Comparison of ENCODE assay signal across 8 cellular contexts in the genomic region with DNA sequence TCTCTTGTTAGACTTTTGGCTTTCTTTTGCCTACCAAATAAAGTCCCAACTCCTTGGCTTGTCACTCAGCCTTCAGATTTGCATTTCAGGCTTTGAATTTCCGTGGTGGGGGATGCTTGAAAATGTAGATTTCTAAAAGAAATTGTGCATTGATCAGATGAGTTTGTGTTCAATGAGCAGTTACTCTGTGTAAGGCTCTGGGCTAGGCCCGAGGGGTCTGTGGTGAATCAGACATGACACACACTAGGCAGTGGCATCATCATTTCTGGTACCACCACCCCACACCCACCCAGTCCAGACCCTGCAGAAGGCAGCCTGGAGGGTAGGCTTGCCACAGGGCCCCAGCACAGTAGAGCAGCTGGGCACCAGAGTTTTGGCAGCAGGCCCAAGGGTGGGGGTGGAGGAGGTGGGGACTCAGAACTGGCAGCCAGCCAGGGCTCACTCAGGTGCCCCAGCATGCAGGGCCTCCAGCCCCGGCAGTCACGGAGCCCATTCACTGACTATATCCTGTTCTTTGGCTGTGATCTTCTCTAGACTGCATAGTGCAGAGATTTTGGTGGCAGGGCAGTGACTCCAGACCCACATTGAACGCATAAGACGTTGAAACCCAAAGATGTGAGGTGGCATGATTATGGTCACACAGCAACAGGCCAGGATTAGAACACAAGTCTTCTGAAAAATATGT.
DNase-seq lines count a peak whose midpoint lies in the region; ATAC-seq and TF ChIP-seq lines count a peak whose summit lies in the region.

No MANE protein-coding gene starts in this region.

- TF ChIP-seq POLR2A in GM15510 (IDR thresholded peaks at IDR 0.05; ENCODE audit: borderline replicate concordance, extremely low read depth, insufficient read length), result peak; percentile 27

- DNase-seq in NCI-H524 treated with DMSO at 0.1 percent for 48 hours (lab: John Stamatoyannopoulos, UW) (peak; percentile 46), cardiac septum (ENCODE audit: low spot score) (peak; percentile 77), COLO829 (ENCODE audit: low spot score) (no peak)
- peak; percentile 84 for DNase-seq in activated CD8-positive, alpha-beta memory T cell treated with anti-CD3 and anti-CD28 coated beads for 24 hours
- DNase-seq in stimulated activated CD4-positive, alpha-beta T cell treated with anti-CD3 and anti-CD28 coated beads, TNF-alpha, amount 100 ng/mL, for 24 hours (ENCODE audit: low read depth in 3 of 3), result peak; percentile 11 to 65 (median 46)

- ATAC-seq in HG03442 (IDR thresholded peaks at IDR 0.05; ENCODE audit: unreplicated experiment) (peak; percentile 50), HG03520 (IDR thresholded peaks at IDR 0.05; ENCODE audit: unreplicated experiment) (no peak)

- intact Hi-C loops in cardiac septum (cut with DNase I), result no loop called here
